In the genomic region with DNA sequence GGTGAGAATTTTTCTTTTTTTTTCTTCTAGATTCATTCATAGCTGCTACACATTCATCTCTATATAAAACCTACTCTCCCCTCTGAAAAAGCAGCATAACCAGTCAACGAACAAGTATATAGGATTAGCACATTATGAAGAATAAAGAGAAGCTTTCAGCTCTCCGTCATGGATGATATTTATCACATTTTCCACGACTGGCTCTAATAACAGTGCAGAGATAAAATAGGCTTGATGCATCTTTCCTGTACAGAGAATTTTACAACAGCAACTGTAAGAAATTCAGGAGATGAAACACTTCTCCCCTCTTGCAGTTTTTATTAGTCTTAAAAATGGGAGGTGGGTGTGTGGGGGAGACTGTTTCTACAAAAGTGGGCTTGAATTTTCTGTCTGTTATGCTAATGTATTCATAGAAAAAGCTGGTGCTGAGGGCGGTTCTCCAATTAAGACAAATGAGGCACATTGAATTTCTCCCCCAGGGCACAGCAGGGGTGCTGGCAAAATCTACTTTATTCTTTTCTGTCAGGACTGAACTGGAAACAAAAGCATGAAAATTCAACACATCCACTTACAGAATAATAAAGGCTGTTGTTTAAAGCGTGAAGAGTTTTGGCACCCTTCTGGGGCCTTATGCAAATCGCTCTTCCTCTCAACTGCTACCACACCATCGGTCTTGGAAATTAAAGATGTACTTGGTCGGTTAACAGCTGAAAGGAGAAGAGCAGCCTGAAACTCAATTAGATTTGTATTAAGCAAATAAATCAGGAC, we compare ENCODE assay signal across 8 cellular contexts.
DNase-seq lines count a peak whose midpoint lies in the region; ATAC-seq and FAIRE-seq lines count a peak whose summit lies in the region.

No MANE protein-coding gene starts in this region.

- peak; percentile 91 for ATAC-seq in HG02571 (IDR thresholded peaks at IDR 0.05; ENCODE audit: unreplicated experiment)
- ATAC-seq in T-helper 17 cell = no peak

- no peaks in the 10 kb centered on the region for H3K27me3 Mint-ChIP-seq in T-helper 17 cell

- no peak overlapping the region for H3K27ac Mint-ChIP-seq in T-helper 17 cell

- H3K4me3 Mint-ChIP-seq in T-helper 17 cell = no peak overlapping the region

- FAIRE-seq in GM18507 (lab: Jason Lieb, UNC) = peak; percentile 96

- no peaks in the 10 kb centered on the region for H3K4me1 Mint-ChIP-seq in T-helper 17 cell

- no peaks in the 10 kb centered on the region for H3K9me3 ChIP-seq in T-helper 17 cell (ENCODE audit: control insufficient read depth, low read length, poor library complexity, severe bottlenecking)

- no peaks in the 10 kb centered on the region for H3K36me3 Mint-ChIP-seq in T-helper 17 cell (ENCODE audit: low read depth)

- DNase-seq in GM18507 (ENCODE audit: extremely low spot score, insufficient read length, low read depth) (no peak), NCI-H146 (lab: John Stamatoyannopoulos, UW) (peak; percentile 78), inferior parietal cortex (ENCODE audit: extremely low spot score) (peak; percentile 75), mucosa of gallbladder (ENCODE audit: low spot score) (no peak), SK-N-DZ (ENCODE audit: low spot score) (no peak), T-helper 17 cell (no peak), T-helper 9 cell (no peak)

Comparison
In these comparisons a context has a peak if more than half of its experiments do, and no peak if none do; other contexts are left out.
1. DNase-seq: peak in NCI-H146 (single experiment) and inferior parietal cortex (single experiment); none in GM18507 (single experiment), mucosa of gallbladder (single experiment), SK-N-DZ (single experiment), T-helper 17 cell (0 of 3) and T-helper 9 cell (single experiment).